Comparison of ENCODE assay signal across 8 cellular contexts in the genomic region with DNA sequence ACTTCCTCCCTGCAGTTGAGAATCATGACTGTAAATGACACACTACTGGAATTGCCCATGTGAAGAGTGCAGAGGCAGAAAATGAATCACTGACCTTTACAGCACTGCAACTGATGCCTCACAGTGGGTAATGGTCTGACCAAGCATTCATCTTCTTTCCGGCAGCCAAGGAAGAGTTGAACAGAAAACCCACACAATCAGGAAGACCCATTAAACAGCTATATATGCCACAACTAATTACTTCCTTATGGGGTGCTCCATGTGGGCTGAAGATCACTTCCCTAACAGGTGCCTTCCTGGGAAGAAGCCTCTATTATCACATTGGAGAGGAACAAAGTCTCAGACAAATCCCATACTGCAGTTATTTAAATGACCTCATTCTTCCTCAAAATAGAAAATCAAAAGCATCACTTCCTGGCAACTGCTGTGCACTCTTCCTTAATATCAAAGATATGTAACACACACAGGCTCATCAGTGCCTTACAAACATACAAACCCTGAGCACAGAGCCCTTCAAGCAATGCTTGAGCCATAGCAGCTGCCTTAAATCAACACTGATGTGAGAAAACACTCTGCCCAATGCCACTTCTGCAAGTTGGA. TPM values are rescaled to one million over a fixed set of nuclear protein-coding genes. Genes with fewer than 3 reads are reported as not detected.
DNase-seq lines count a peak whose midpoint lies in the region; ATAC-seq, FAIRE-seq and TF ChIP-seq lines count a peak whose summit lies in the region.

No MANE protein-coding gene starts in this region.

- in situ Hi-C loops in GM13976 (cut with MboI; ENCODE audit: low sequenced_read_pairs, unreplicated experiment), result no loop called here

- peak; percentile 52 for FAIRE-seq in H54 (lab: Jason Lieb, UNC)

- no peak for TF ChIP-seq CTCF in GM13976 (IDR thresholded peaks at IDR 0.05; ENCODE audit: borderline replicate concordance, control extremely low read depth, extremely low read depth, insufficient read depth, missing control alignments)
- TF ChIP-seq CTCF in fibroblast of the aortic adventitia (IDR thresholded peaks at IDR 0.05; ENCODE audit: insufficient read depth, low read length), result no peak

- peak; percentile 32 for DNase-seq in GM13976 (ENCODE audit: low spot score)
- DNase-seq in H54 (ENCODE audit: insufficient read length, low spot score), result peak; percentile 25
- peak; percentile 82 for DNase-seq in NOMO-1 treated with DMSO at 0.1 percent for 48 hours (lab: John Stamatoyannopoulos, UW; ENCODE audit: unreplicated experiment)
- DNase-seq in fibroblast of the aortic adventitia (ENCODE audit: low read depth), result peak; percentile 68
- no peak for DNase-seq in NCI-H2107 (lab: John Stamatoyannopoulos, UW)
- no peak for DNase-seq in NCI-H524 (lab: John Stamatoyannopoulos, UW)

- no peak for TF ChIP-seq POLR2A in H54 (IDR thresholded peaks at IDR 0.05; ENCODE audit: low read depth, low read length)

- ATAC-seq in GM21526 (IDR thresholded peaks at IDR 0.05; ENCODE audit: low FRiP score, unreplicated experiment) (no peak), HG02840 (IDR thresholded peaks at IDR 0.05; ENCODE audit: low FRiP score, unreplicated experiment) (no peak)

- no peak overlapping the region for H3K4me3 ChIP-seq in fibroblast of the aortic adventitia (ENCODE audit: low read depth, low read length)

RNA-seq across cellular contexts. Expression of gene RUBCNL, which starts 45.8 kb away (rescaled TPM):
- 0.16 and 4.6 TPM in 2 replicates for total RNA-seq in fibroblast of the aortic adventitia (ENCODE audit: low replicate concordance)

Comparison
In these comparisons a context has a peak if more than half of its experiments do, and no peak if none do; other contexts are left out.
1. DNase-seq: peak in GM13976 (single experiment), H54 (single experiment), NOMO-1 treated with DMSO at 0.1 percent for 48 hours (single experiment) and fibroblast of the aortic adventitia (single experiment); none in NCI-H2107 (single experiment) and NCI-H524 (0 of 2).